ENCODE assay signal across 1 cellular context in genomic region chr19:18604820-18605159, GRCh38.
TF ChIP-seq lines count a peak whose summit lies in the region.

No MANE protein-coding gene starts in this region.

TF ChIP-seq in H1, 55 proteins besides CTCF, POLR2A, EP300 and RAD21:
- TF ChIP-seq CBX8 (IDR thresholded peaks at IDR 0.05; ENCODE audit: borderline replicate concordance, low read depth, low read length) (no peak), YY1 (IDR thresholded peaks at IDR 0.05; ENCODE audit: low read depth, low read length) (no peak), SIRT6 (IDR thresholded peaks at IDR 0.05; ENCODE audit: low read length) (no peak), TEAD4 (IDR thresholded peaks at IDR 0.05; ENCODE audit: low read depth, low read length) (no peak), CTBP2 (IDR thresholded peaks at IDR 0.05; ENCODE audit: borderline replicate concordance, insufficient read depth, insufficient read length, low read length) (no peak), EZH2 (IDR thresholded peaks at IDR 0.05; ENCODE audit: low read depth, low read length, severe bottlenecking) (no peak), CREB1 (IDR thresholded peaks at IDR 0.05) (no peak), SP2 (IDR thresholded peaks at IDR 0.05; ENCODE audit: low read length) (no peak), MAX (IDR thresholded peaks at IDR 0.05) (no peak)
